In genomic region chr16:87791295-87792204, GRCh38 we compare ENCODE assay signal across 14 cellular contexts. TPM values are rescaled to one million over a fixed set of nuclear protein-coding genes. Genes with fewer than 3 reads are reported as not detected.
A peak's percentile ranks its signal among the peaks of the same experiment; 100 is the strongest.
DNase-seq lines count a peak whose midpoint lies in the region; ATAC-seq and TF ChIP-seq lines count a peak whose summit lies in the region.
"Had no signal": no experiment of that assay in that cellular context is flagged by ENCODE, and none has a peak within 500 bp of the region (broad histone marks: within the 10 kb centered on the region; RNA-seq: fewer than 3 reads in every experiment).

No MANE protein-coding gene starts in this region.

- CTCF ChIA-PET in activated CD4-positive, alpha-beta T cell treated with anti-CD3 and anti-CD28 coated beads for 36 hours (lab: Charles Lee), result interaction anchor here (1.1 to 5.1 kb wide), 3 partner anchors 11 to 80 kb away, joined by 3 to 30 read pairs (median 4); no protein-coding TSS in a partner anchor

- TF ChIP-seq EP300 in transverse colon (IDR thresholded peaks at IDR 0.05; ENCODE audit: low read depth), result no peak

- H3K27ac ChIP-seq in left ventricle myocardium inferior (replicated peaks) (peak overlapping the region; percentile 40), epithelial cell of prostate (peak overlapping the region; percentile 99), transverse colon (peak overlapping the region; percentile 21 to 50 (median 34))
- H3K27ac ChIP-seq: upper lobe of right lung, VCaP had no signal

- ATAC-seq in activated CD4-positive, alpha-beta T cell treated with anti-CD3 and anti-CD28 coated beads for 36 hours, result no peak
- ATAC-seq in T-helper 17 cell, result no peak
- no peak for ATAC-seq in HG03432 (IDR thresholded peaks at IDR 0.05; ENCODE audit: unreplicated experiment)
- ATAC-seq: activated naive CD4-positive, alpha-beta T cell treated with anti-CD3 and anti-CD28 coated beads, Interleukin-2, amount 50 U/mL, for 72 hours had no signal

- DNase-seq in left ventricle myocardium inferior (no peak), cardiac septum (ENCODE audit: low spot score) (no peak), epithelial cell of prostate (ENCODE audit: low read depth, low spot score) (no peak), neural crest cell (ENCODE audit: low read depth, low spot score) (peak; percentile 14), transverse colon (no peak), T-helper 17 cell (no peak)
- no peak for DNase-seq in activated CD4-positive, alpha-beta T cell treated with anti-CD3 and anti-CD28 coated beads for 36 hours
- DNase-seq: activated CD8-positive, alpha-beta memory T cell treated with anti-CD3 and anti-CD28 coated beads, Interleukin-2, amount 50 U/mL, for 48 hours; DMS153; NCI-H1436 treated with DMSO at 0.1 percent for 48 hours; upper lobe of right lung had no signal

- H3K27ac Mint-ChIP-seq in neural crest cell (ENCODE audit: unreplicated experiment) (peak overlapping the region; percentile 66), T-helper 17 cell (no peak overlapping the region)
- no peak overlapping the region for H3K27ac Mint-ChIP-seq in activated CD4-positive, alpha-beta T cell treated with anti-CD3 and anti-CD28 coated beads for 36 hours
- H3K27ac Mint-ChIP-seq: activated naive CD4-positive, alpha-beta T cell treated with anti-CD3 and anti-CD28 coated beads, Interleukin-2, amount 50 U/mL, for 72 hours had no signal

- H3K9me3 ChIP-seq in left ventricle myocardium inferior (replicated peaks), result no peaks in the 10 kb centered on the region
- no peaks in the 10 kb centered on the region for H3K9me3 ChIP-seq in transverse colon
- H3K9me3 ChIP-seq in T-helper 17 cell (ENCODE audit: control insufficient read depth, low read length, poor library complexity, severe bottlenecking), result no peaks in the 10 kb centered on the region
- H3K9me3 ChIP-seq: upper lobe of right lung had no signal

- H3K4me3 Mint-ChIP-seq in neural crest cell (no peak overlapping the region), T-helper 17 cell (no peak overlapping the region)
- H3K4me3 Mint-ChIP-seq in activated CD4-positive, alpha-beta T cell treated with anti-CD3 and anti-CD28 coated beads for 36 hours, result no peak overlapping the region

- H3K4me1 ChIP-seq in left ventricle myocardium inferior, result peaks cover 20% of the 10 kb centered on the region
- H3K4me1 ChIP-seq in transverse colon, result peaks cover 0 to 3% (median 0%) of the 10 kb centered on the region in 4 donors
- H3K4me1 ChIP-seq: upper lobe of right lung had no signal

- in situ Hi-C loops in transverse colon (cut with MboI; ENCODE audit: low pct_ligation_motif_present in 1 of 4, low pct_unique_long_range_greater_than_20kb in 1 of 4, low sequenced_read_pairs in 3 of 4), result loop anchor here in 1 of 4 donors (25.0 kb wide), 1 partner anchor 121 kb away; no protein-coding TSS in a partner anchor

- no peak for TF ChIP-seq CTCF in left ventricle myocardium inferior (IDR thresholded peaks at IDR 0.05; ENCODE audit: borderline replicate concordance)
- no peak for TF ChIP-seq CTCF in neural crest cell (conservative IDR thresholded peaks at IDR 0.05)
- TF ChIP-seq CTCF in transverse colon (IDR thresholded peaks at IDR 0.05), result no peak

- no peaks in the 10 kb centered on the region for H3K36me3 ChIP-seq in left ventricle myocardium inferior
- H3K36me3 ChIP-seq in transverse colon, result no peaks in the 10 kb centered on the region
- H3K36me3 ChIP-seq: upper lobe of right lung had no signal

- H3K27me3 Mint-ChIP-seq in neural crest cell (ENCODE audit: low read depth), result no peaks in the 10 kb centered on the region
- no peaks in the 10 kb centered on the region for H3K27me3 Mint-ChIP-seq in activated CD4-positive, alpha-beta T cell treated with anti-CD3 and anti-CD28 coated beads for 36 hours
- no peaks in the 10 kb centered on the region for H3K27me3 Mint-ChIP-seq in T-helper 17 cell

- intact Hi-C loops in left ventricle myocardium inferior (cut with micrococcal nuclease) (no loop called here), cardiac septum (cut with DNase I) (no loop called here), transverse colon (cut with DNase I; ENCODE audit: low total_unique reads) (no loop called here)
- intact Hi-C loops in activated CD4-positive, alpha-beta T cell treated with anti-CD3 and anti-CD28 coated beads for 36 hours (cut with DNase I, micrococcal nuclease), result no loop called here

- POLR2A ChIA-PET in activated CD4-positive, alpha-beta T cell treated with anti-CD3 and anti-CD28 coated beads for 36 hours (lab: Charles Lee), result no interaction called here

- no peaks in the 10 kb centered on the region for H3K36me3 Mint-ChIP-seq in neural crest cell (ENCODE audit: low read depth)
- no peaks in the 10 kb centered on the region for H3K36me3 Mint-ChIP-seq in activated CD4-positive, alpha-beta T cell treated with anti-CD3 and anti-CD28 coated beads for 36 hours (ENCODE audit: low read depth)
- no peaks in the 10 kb centered on the region for H3K36me3 Mint-ChIP-seq in T-helper 17 cell (ENCODE audit: low read depth)
- H3K36me3 Mint-ChIP-seq: activated naive CD4-positive, alpha-beta T cell treated with anti-CD3 and anti-CD28 coated beads, Interleukin-2, amount 50 U/mL, for 72 hours had no signal

- TF ChIP-seq POLR2A in transverse colon (IDR thresholded peaks at IDR 0.05), result no peak

- WGBS in transverse colon (ENCODE audit: low coverage in 1 of 2), 2 donors, result 87% methylated on average over 31 of the region's 32 CpGs; no CpG with 5 or more reads in 1 of the 2 donors

- no peaks in the 10 kb centered on the region for H3K9me3 Mint-ChIP-seq in neural crest cell
- H3K9me3 Mint-ChIP-seq in activated CD4-positive, alpha-beta T cell treated with anti-CD3 and anti-CD28 coated beads for 36 hours (ENCODE audit: low read depth), result no peaks in the 10 kb centered on the region
- H3K9me3 Mint-ChIP-seq: activated naive CD4-positive, alpha-beta T cell treated with anti-CD3 and anti-CD28 coated beads, Interleukin-2, amount 50 U/mL, for 72 hours had no signal

- peaks cover 7% of the 10 kb centered on the region for H3K27me3 ChIP-seq in left ventricle myocardium inferior (ENCODE audit: low read depth)
- no peaks in the 10 kb centered on the region for H3K27me3 ChIP-seq in transverse colon
- H3K27me3 ChIP-seq: upper lobe of right lung had no signal

- H3K4me1 Mint-ChIP-seq in neural crest cell, result peaks cover 12% of the 10 kb centered on the region
- no peaks in the 10 kb centered on the region for H3K4me1 Mint-ChIP-seq in activated CD4-positive, alpha-beta T cell treated with anti-CD3 and anti-CD28 coated beads for 36 hours
- no peaks in the 10 kb centered on the region for H3K4me1 Mint-ChIP-seq in T-helper 17 cell

- H3K4me3 ChIP-seq in left ventricle myocardium inferior, result no peak overlapping the region
- H3K4me3 ChIP-seq in transverse colon, result no peak overlapping the region
- H3K4me3 ChIP-seq: upper lobe of right lung had no signal

RNA-seq across cellular contexts. Expression of gene KLHDC4, which starts 25.8 kb away (rescaled TPM):
- total RNA-seq in left ventricle myocardium inferior, result 11.7 TPM
- 12.6 TPM for total RNA-seq in cardiac septum
- 55.4 and 57.0 TPM in 2 replicates for total RNA-seq in neural crest cell
- 100 to 1,000 TPM in 1 of 4 donors, 10 to 100 TPM in 3; 45.2 to 193 (median 57.4) TPM for total RNA-seq in transverse colon
- 10 to 100 TPM; 67.0 to 77.3 TPM for total RNA-seq in activated CD4-positive, alpha-beta T cell treated with anti-CD3 and anti-CD28 coated beads for 36 hours
- total RNA-seq in T-helper 17 cell, result 10 to 100 TPM; 67.7 to 93.3 TPM

Comparison
In these comparisons a context has a peak if more than half of its experiments do, and no peak if none do; other contexts are left out.
1. H3K27ac ChIP-seq: peak in every context shown above with its lines; median percentile 99 in epithelial cell of prostate; 40 in left ventricle myocardium inferior; 34 in transverse colon.